Comparison of ENCODE assay signal across 1 cellular context in genomic region chr6:133899556-133899955, GRCh38.
TF ChIP-seq lines count a peak whose summit lies in the region.

No MANE protein-coding gene starts in this region.

TF ChIP-seq in WTC11, 78 proteins besides CTCF, POLR2A, EP300 and RAD21 (continued from another document):
- no peak for TF ChIP-seq AFF4 (CRISPR knock-in tag; IDR thresholded peaks at IDR 0.05; ENCODE audit: borderline replicate concordance)
- TF ChIP-seq GTF2I (CRISPR knock-in tag; conservative IDR thresholded peaks at IDR 0.05), result no peak
